ENCODE assay signal across 21 cellular contexts in the genomic region with DNA sequence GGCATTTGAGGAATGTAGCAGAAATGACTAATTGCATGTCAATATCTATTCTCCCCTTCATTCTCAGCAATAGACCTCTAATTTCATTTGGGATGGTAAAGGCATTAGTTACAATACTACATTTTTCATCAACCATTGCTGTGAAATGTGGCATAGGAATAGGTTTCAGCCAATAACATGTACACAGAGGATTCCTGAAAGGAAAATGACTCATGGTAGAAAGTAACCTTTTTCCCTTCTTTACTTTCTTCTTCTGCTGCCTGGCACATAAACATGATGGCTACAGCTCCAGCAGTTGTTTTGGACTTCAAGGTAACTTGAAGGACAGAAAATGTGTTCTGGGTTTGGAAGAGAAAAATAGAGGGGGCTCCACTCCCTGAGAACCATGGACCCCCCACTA.
A peak's percentile ranks its signal among the peaks of the same experiment; 100 is the strongest.
DNase-seq lines count a peak whose midpoint lies in the region; ATAC-seq and TF ChIP-seq lines count a peak whose summit lies in the region.
"Had no signal": no experiment of that assay in that cellular context is flagged by ENCODE, and none has a peak within 500 bp of the region (broad histone marks: within the 10 kb centered on the region; RNA-seq: fewer than 3 reads in every experiment).

No MANE protein-coding gene starts in this region.

- H3K36me3 ChIP-seq in mammary epithelial cell (ENCODE audit: insufficient read depth, low read length) = no peaks in the 10 kb centered on the region
- H3K36me3 ChIP-seq in breast epithelium = no peaks in the 10 kb centered on the region
- H3K36me3 ChIP-seq: MG63 had no signal

- H3K4me1 ChIP-seq in mammary epithelial cell (ENCODE audit: insufficient read depth, low read length) = peaks cover 9% of the 10 kb centered on the region
- H3K4me1 ChIP-seq in breast epithelium = no peaks in the 10 kb centered on the region

- TF ChIP-seq CTCF in mammary epithelial cell (conservative IDR thresholded peaks at IDR 0.05 in 1 of 2, IDR thresholded peaks at IDR 0.05 in 1 of 2; ENCODE audit: extremely low read depth in 1 of 2, insufficient read depth in 1 of 2, low read depth in 1 of 2, low read length in 2 of 2) (no peak), breast epithelium (IDR thresholded peaks at IDR 0.05) (no peak), cardiac fibroblast (IDR thresholded peaks at IDR 0.05; ENCODE audit: low read depth, low read length) (no peak), fibroblast of the aortic adventitia (IDR thresholded peaks at IDR 0.05; ENCODE audit: insufficient read depth, low read length) (no peak)

- in situ Hi-C loops in mammary epithelial cell (cut with MboI; ENCODE audit: low sequenced_read_pairs in 2 of 2) = no loop called here

- H2AFZ ChIP-seq in mammary epithelial cell (ENCODE audit: low read depth, low read length) = no peak overlapping the region

- intact Hi-C loops in mammary epithelial cell (cut with micrococcal nuclease) (no loop called here), breast epithelium (cut with DNase I; ENCODE audit: low total_unique reads) (no loop called here)

- peak; percentile 16 for DNase-seq in mammary epithelial cell
- no peak for DNase-seq in breast epithelium (ENCODE audit: low spot score in 2 of 2)
- peak; percentile 5 for DNase-seq in cardiac fibroblast (ENCODE audit: low read depth in 2 of 2)
- DNase-seq in fibroblast of the aortic adventitia (ENCODE audit: low read depth) = peak; percentile 11
- DNase-seq in NCI-H345 treated with DMSO at 0.1 percent for 48 hours (lab: John Stamatoyannopoulos, UW; ENCODE audit: unreplicated experiment) = no peak
- no peak for DNase-seq in GF-D8 (lab: John Stamatoyannopoulos, UW)
- DNase-seq in NCI-H128 (lab: John Stamatoyannopoulos, UW; ENCODE audit: unreplicated experiment) = no peak
- DNase-seq: AML-193; C1 segment of cervical spinal cord; CD8-positive, alpha-beta memory T cell; GDM1; MG63; NCI-H1436 treated with DMSO at 0.1 percent for 48 hours; NCI-H1930; NCI-H510A; NCI-H748 treated with DMSO at 0.1 percent for 48 hours had no signal

- H3K27me3 ChIP-seq in mammary epithelial cell (ENCODE audit: insufficient read depth, low read length) (no peaks in the 10 kb centered on the region), breast epithelium (no peaks in the 10 kb centered on the region)
- H3K27me3 ChIP-seq: MG63 had no signal

- CTCF ChIA-PET in mammary epithelial cell (lab: Charles Lee; ENCODE audit: low non-redundant PET) = no interaction called here

- H3K9me3 ChIP-seq in mammary epithelial cell (replicated peaks; ENCODE audit: insufficient read depth, low read length) (no peaks in the 10 kb centered on the region), breast epithelium (no peaks in the 10 kb centered on the region)
- H3K9me3 ChIP-seq: MG63 had no signal

- H3K4me3 ChIP-seq in mammary epithelial cell (replicated peaks in 1 of 3; ENCODE audit: insufficient read depth in 1 of 3, low read depth in 2 of 3, low read length in 3 of 3) (no peak overlapping the region), breast epithelium (no peak overlapping the region), cardiac fibroblast (replicated peaks in 1 of 2; ENCODE audit: low read depth in 2 of 2, low read length in 2 of 2) (no peak overlapping the region), fibroblast of the aortic adventitia (ENCODE audit: low read depth, low read length) (no peak overlapping the region)
- H3K4me3 ChIP-seq: K562, MG63 had no signal

- no TSS peak for BruUV-seq in mammary epithelial cell (replicated peaks; lab: Mats Ljungman, UMichigan)

- H3K27ac ChIP-seq in mammary epithelial cell (ENCODE audit: insufficient read depth, low read depth, low read length) (no peak overlapping the region), breast epithelium (no peak overlapping the region)
- H3K27ac ChIP-seq: 22Rv1 had no signal

- H3K4me2 ChIP-seq in mammary epithelial cell (ENCODE audit: insufficient read depth, low read depth, low read length) = no peak overlapping the region

- dilution Hi-C loops in mammary epithelial cell (cut with HindIII; ENCODE audit: low sequenced_read_pairs) = no loop called here

- ATAC-seq in HG02798 (IDR thresholded peaks at IDR 0.05; ENCODE audit: poor library complexity, unreplicated experiment) = no peak
- ATAC-seq: K562, Panc1, SK-N-SH treated with all-trans-retinoic acid at 6 μM for 48 hours had no signal

- TF ChIP-seq POLR2A in breast epithelium (IDR thresholded peaks at IDR 0.05) = no peak

- no peak overlapping the region for H3K9ac ChIP-seq in mammary epithelial cell (ENCODE audit: insufficient read depth, low read length)

- H4K20me1 ChIP-seq in mammary epithelial cell (ENCODE audit: insufficient read depth, low read length) = no peaks in the 10 kb centered on the region

- no peaks in the 10 kb centered on the region for H3K79me2 ChIP-seq in mammary epithelial cell (ENCODE audit: insufficient read depth, low read length)

Comparison
In these comparisons a context has a peak if more than half of its experiments do, and no peak if none do; other contexts are left out.
1. DNase-seq: peak in mammary epithelial cell (single experiment), cardiac fibroblast (2 of 2) and fibroblast of the aortic adventitia (single experiment); none in breast epithelium (0 of 2), NCI-H345 treated with DMSO at 0.1 percent for 48 hours (single experiment), GF-D8 (single experiment) and NCI-H128 (single experiment).